Comparison of ENCODE assay signal across 10 cellular contexts in genomic region chr9:130447193-130447816, GRCh38. TPM values are rescaled to one million over a fixed set of nuclear protein-coding genes. Genes with fewer than 3 reads are reported as not detected.
DNase-seq lines count a peak whose midpoint lies in the region; ATAC-seq, FAIRE-seq and TF ChIP-seq lines count a peak whose summit lies in the region.
"Had no signal": no experiment of that assay in that cellular context is flagged by ENCODE, and none has a peak within 500 bp of the region (broad histone marks: within the 10 kb centered on the region; RNA-seq: fewer than 3 reads in every experiment).

No MANE protein-coding gene starts in this region.

- H3K4me1 ChIP-seq in A549 (peaks cover 55% of the 10 kb centered on the region), HCT116 (ENCODE audit: control insufficient read depth in 1 of 2, insufficient read depth in 2 of 2, low read length in 2 of 2) (peaks cover 35 to 46% of the 10 kb centered on the region in 2 experiments), adrenal gland (replicated peaks in 1 of 2) (peaks cover 59 to 66% of the 10 kb centered on the region in 2 donors), mesenchymal stem cell (ENCODE audit: control insufficient read depth, insufficient read depth, low read depth, low read length) (peaks cover 59% of the 10 kb centered on the region)

- no peak for TF ChIP-seq CTCF in A549 (IDR thresholded peaks at IDR 0.05)
- TF ChIP-seq CTCF in HCT116 (IDR thresholded peaks at IDR 0.05 in 2 of 3, conservative IDR thresholded peaks at IDR 0.05 in 1 of 3; ENCODE audit: borderline replicate concordance in 1 of 3, insufficient read depth in 1 of 3, low read depth in 2 of 3, low read length in 2 of 3), result no peak
- no peak for TF ChIP-seq CTCF in adrenal gland (IDR thresholded peaks at IDR 0.05)

- no peak for TF ChIP-seq EP300 in A549 (IDR thresholded peaks at IDR 0.05)

- CTCF ChIA-PET in A549 (lab: Yijun Ruan, JAX), result interaction anchor here (0.6 to 5.7 kb wide), 7 partner anchors 14 to 340 kb away, joined by 3 to 69 read pairs (median 3); no protein-coding TSS in a partner anchor
- CTCF ChIA-PET in HCT116 (lab: Charles Lee), result interaction anchor here (1.2 kb wide), 1 partner anchor 246 kb away, joined by 3 read pairs; the partner anchor contains the start of gene EXOSC2

- POLR2A ChIA-PET in A549 (lab: Yijun Ruan, JAX) (no interaction called here), HCT116 (lab: Charles Lee) (interaction anchor here (1.5 kb wide), 2 partner anchors 20 to 246 kb away, joined by 3 to 4 read pairs; partner anchors contain the start of gene EXOSC2)

- H3K27ac ChIP-seq in A549 (peak overlapping the region; percentile 52 to 85; a peak in 5 of 6 replicates), HCT116 (ENCODE audit: low read depth, low read length) (no peak overlapping the region), adrenal gland (peak overlapping the region in 4 of 5 donors; percentile 78 to 98 (median 84)), mesenchymal stem cell (ENCODE audit: low read length, poor library complexity, severe bottlenecking) (peak overlapping the region; percentile 81)

- no peaks in the 10 kb centered on the region for H4K20me1 ChIP-seq in HCT116 (ENCODE audit: insufficient read depth)

- no TSS peak for BruUV-seq in HCT116 (replicated peaks; lab: Mats Ljungman, UMichigan)

- H2BK120ac ChIP-seq in mesenchymal stem cell (ENCODE audit: low read depth, low read length), result peak overlapping the region; percentile 11

- H2AK5ac ChIP-seq in mesenchymal stem cell (ENCODE audit: low read length, severe bottlenecking), result peak overlapping the region; percentile 83

- no peak overlapping the region for H3K4ac ChIP-seq in mesenchymal stem cell (ENCODE audit: low read depth in 1 of 2, low read length in 2 of 2)

- H3K36me3 ChIP-seq in HCT116 (ENCODE audit: control insufficient read depth in 1 of 2, insufficient read depth in 2 of 2, low read length in 2 of 2) (no peaks in the 10 kb centered on the region), adrenal gland (replicated peaks in 1 of 2) (no peaks in the 10 kb centered on the region), mesenchymal stem cell (ENCODE audit: control insufficient read depth in 1 of 2, insufficient read depth in 2 of 2, low read depth in 1 of 2, low read length in 2 of 2) (peaks cover 0 to 26% of the 10 kb centered on the region in 2 experiments)

- WGBS in A549 (ENCODE audit: missing lambda C conversion rate), result 91% methylated on average over 8 of the region's 12 CpGs
- WGBS in adrenal gland, 4 donors, result 84 to 93% (median 89%) methylated on average over 6 to 12 of the region's 12 CpGs
- 87% methylated on average over 12 of the region's 12 CpGs for WGBS in mesenchymal stem cell

- H2BK15ac ChIP-seq in mesenchymal stem cell (ENCODE audit: low read depth, poor library complexity, severe bottlenecking), result no peak overlapping the region

- H4K8ac ChIP-seq in mesenchymal stem cell (ENCODE audit: low read length), result no peak overlapping the region

- no peak for FAIRE-seq in A549 (lab: Jason Lieb, UNC)
- FAIRE-seq: endothelial cell of umbilical vein had no signal

- H3K9me2 ChIP-seq in HCT116 (ENCODE audit: insufficient read depth), result no peaks in the 10 kb centered on the region

- intact Hi-C loops in HCT116 (cut with micrococcal nuclease) (no loop called here), adrenal gland (cut with DNase I) (no loop called here), left colon (cut with DNase I, micrococcal nuclease) (no loop called here)

- H3K79me1 ChIP-seq in mesenchymal stem cell (replicated peaks; ENCODE audit: low read length, poor library complexity, severe bottlenecking), result peaks cover 21% of the 10 kb centered on the region

- H4K91ac ChIP-seq in mesenchymal stem cell (ENCODE audit: low read length), result no peak overlapping the region

- H3K27me3 ChIP-seq in HCT116 (ENCODE audit: insufficient read depth, low read length) (no peaks in the 10 kb centered on the region), adrenal gland (no peaks in the 10 kb centered on the region), mesenchymal stem cell (ENCODE audit: control insufficient read depth in 1 of 2, insufficient read depth in 1 of 2, low read length in 2 of 2) (no peaks in the 10 kb centered on the region)

- RAD21 ChIA-PET in HCT116 (lab: Charles Lee; ENCODE audit: low non-redundant PET in 1 of 2, low total read pairs in 2 of 2, uncharacterized antibody in 2 of 2, unreplicated experiment in 2 of 2), result interaction anchor here in 1 of 2 experiments (0.7 kb wide), 1 partner anchor 13 kb away, joined by 3 read pairs; no protein-coding TSS in a partner anchor

- H2BK12ac ChIP-seq in mesenchymal stem cell (ENCODE audit: low read length in 2 of 2), result peak overlapping the region in 1 of 2 experiments; percentile 7

- H3K9ac ChIP-seq in HCT116 (ENCODE audit: low read length) (no peak overlapping the region), mesenchymal stem cell (ENCODE audit: low read length) (peak overlapping the region; percentile 88)

- no peak overlapping the region for H3K23ac ChIP-seq in mesenchymal stem cell (ENCODE audit: low read length in 2 of 2)

- H3K4me3 ChIP-seq in A549, result no peak overlapping the region
- H3K4me3 ChIP-seq in HCT116 (replicated peaks in 1 of 2; ENCODE audit: low read depth in 1 of 2, low read length in 2 of 2), result no peak overlapping the region
- H3K4me3 ChIP-seq in adrenal gland, result no peak overlapping the region
- H3K4me3 ChIP-seq in mesenchymal stem cell (ENCODE audit: insufficient read depth in 1 of 2, low read depth in 1 of 2, low read length in 2 of 2), result peak overlapping the region in 1 of 2 experiments; percentile 87

- no peak overlapping the region for H3K14ac ChIP-seq in mesenchymal stem cell (ENCODE audit: low read length in 2 of 2)

- H2BK5ac ChIP-seq in mesenchymal stem cell (ENCODE audit: low read depth, low read length, poor library complexity, severe bottlenecking), result no peak overlapping the region

- H3K79me2 ChIP-seq in HCT116 (ENCODE audit: insufficient read depth, low read length), result no peaks in the 10 kb centered on the region

- H3K4me2 ChIP-seq in A549 (no peak overlapping the region; the same call in 1 of the 3 replicates), HCT116 (ENCODE audit: low read length) (peak overlapping the region; percentile 99; the same call in 1 of the 2 replicates), mesenchymal stem cell (ENCODE audit: low read length, poor library complexity, severe bottlenecking) (peak overlapping the region; percentile 55)

- H3K18ac ChIP-seq in mesenchymal stem cell (ENCODE audit: low read depth in 1 of 2, low read length in 2 of 2), result peak overlapping the region; percentile 42 to 58

- DNase-seq in A549 (ENCODE audit: low read depth in 1 of 2, low spot score in 1 of 2), result no peak
- DNase-seq in HCT116 (ENCODE audit: low read depth, low spot score), result no peak
- DNase-seq in adrenal gland, result no peak
- DNase-seq in mesenchymal stem cell, result no peak
- DNase-seq in dedifferentiated amniotic fluid mesenchymal stem cell (ENCODE audit: extremely low spot score), result no peak
- DNase-seq in left colon, result no peak
- DNase-seq in kidney tubule cell (ENCODE audit: low spot score), result no peak
- DNase-seq: CD8-positive, alpha-beta memory T cell had no signal

- ATAC-seq in A549 (no peak), HCT116 (no peak), GM21526 (IDR thresholded peaks at IDR 0.05; ENCODE audit: low FRiP score, unreplicated experiment) (no peak), left colon (no peak)

- TF ChIP-seq RAD21 in A549 (conservative IDR thresholded peaks at IDR 0.05 in 1 of 2, IDR thresholded peaks at IDR 0.05 in 1 of 2) (no peak), HCT116 (IDR thresholded peaks at IDR 0.05; ENCODE audit: low read depth) (no peak)

- TF ChIP-seq POLR2A in A549 (IDR thresholded peaks at IDR 0.05; ENCODE audit: low read length) (no peak), HCT116 (IDR thresholded peaks at IDR 0.05; ENCODE audit: borderline replicate concordance, extremely low read depth, insufficient read depth, insufficient read length) (no peak), adrenal gland (IDR thresholded peaks at IDR 0.05) (no peak)

- H3K9me3 ChIP-seq in A549 (no peaks in the 10 kb centered on the region), HCT116 (ENCODE audit: control insufficient read depth in 1 of 2, insufficient read depth in 1 of 2, low read depth in 1 of 2, low read length in 2 of 2) (no peaks in the 10 kb centered on the region), adrenal gland (replicated peaks in 1 of 3) (no peaks in the 10 kb centered on the region), mesenchymal stem cell (ENCODE audit: control insufficient read depth, low read length) (no peaks in the 10 kb centered on the region)

- no peak overlapping the region for H2AFZ ChIP-seq in HCT116 (ENCODE audit: low read depth, low read length, poor library complexity, severe bottlenecking)
- H2AFZ ChIP-seq in mesenchymal stem cell (ENCODE audit: low read depth, low read length), result no peak overlapping the region

TF ChIP-seq in A549, 52 proteins besides CTCF, POLR2A, EP300 and RAD21 (continues in another document):
- no peak for TF ChIP-seq BHLHE40 (IDR thresholded peaks at IDR 0.05; ENCODE audit: low read depth, low read length)
- TF ChIP-seq, protein P1, sequence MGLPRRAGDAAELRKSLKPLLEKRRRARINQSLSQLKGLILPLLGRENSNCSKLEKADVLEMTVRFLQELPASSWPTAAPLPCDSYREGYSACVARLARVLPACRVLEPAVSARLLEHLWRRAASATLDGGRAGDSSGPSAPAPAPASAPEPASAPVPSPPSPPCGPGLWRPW (IDR thresholded peaks at IDR 0.05), result no peak

TF ChIP-seq in HCT116, 20 proteins besides CTCF, POLR2A, EP300 and RAD21 (continues in another document):
- no peak for TF ChIP-seq CBX3 (IDR thresholded peaks at IDR 0.05; ENCODE audit: low read depth)
- TF ChIP-seq, protein P2, sequence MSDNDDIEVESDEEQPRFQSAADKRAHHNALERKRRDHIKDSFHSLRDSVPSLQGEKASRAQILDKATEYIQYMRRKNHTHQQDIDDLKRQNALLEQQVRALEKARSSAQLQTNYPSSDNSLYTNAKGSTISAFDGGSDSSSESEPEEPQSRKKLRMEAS (IDR thresholded peaks at IDR 0.05), result no peak
- TF ChIP-seq ZFX (IDR thresholded peaks at IDR 0.05), result no peak
- no peak for TF ChIP-seq TCF7L2 (IDR thresholded peaks at IDR 0.05; ENCODE audit: borderline replicate concordance, extremely low read depth, insufficient read depth, insufficient read length)

RNA-seq across cellular contexts. Expression of gene ASS1, which starts 2.5 kb away (rescaled TPM):
- 32.5 and 36.9 TPM in 2 replicates for polyA plus RNA-seq in A549 (2011; rRNA removed)
- 13.7 and 16.0 TPM in 2 replicates for polyA plus RNA-seq in A549 (2012; cell fraction: cytosol; rRNA removed)
- polyA plus RNA-seq in A549 (2012; cell fraction: nucleus; rRNA removed), result 8.3 and 11.0 TPM in 2 replicates
- 11.3 to 12.9 TPM (median 11.8 TPM) in 3 replicates for polyA plus RNA-seq in A549 (2017; fragmentation: RNase III; extraction: RNeasy Plus Mini Kit Qiagen cat#74134 plus additional on column Dnase treatment)
- 17.1 and 24.9 TPM in 2 replicates for polyA minus RNA-seq in A549 (2011; rRNA and poly(A)+ RNA removed)
- 92.6 TPM for total RNA-seq in HCT116 (2021; ENCODE audit: unreplicated experiment)
- polyA plus RNA-seq in HCT116 (2012), result 159 and 175 TPM in 2 replicates
- total RNA-seq in adrenal gland, result 100 to 1,000 TPM; 129 to 357 (median 232) TPM
- polyA plus RNA-seq in adrenal gland, result 100 to 1,000 TPM; 122 to 438 (median 433) TPM
- polyA plus RNA-seq in mesenchymal stem cell (2013, experiment 1 of 2), result 27.8 TPM
- 28.1 TPM for polyA plus RNA-seq in mesenchymal stem cell (2013, experiment 2 of 2)
- total RNA-seq in left colon, result 100 to 1,000 TPM; 264 to 515 TPM
- polyA plus RNA-seq: CD8-positive, alpha-beta memory T cell had no signal
